In genomic region chr20:44071526-44072111, GRCh38 we compare ENCODE assay signal across 15 cellular contexts.
A peak's percentile ranks its signal among the peaks of the same experiment; 100 is the strongest.
DNase-seq lines count a peak whose midpoint lies in the region; ATAC-seq and TF ChIP-seq lines count a peak whose summit lies in the region.
"Had no signal": no experiment of that assay in that cellular context is flagged by ENCODE, and none has a peak within 500 bp of the region (broad histone marks: within the 10 kb centered on the region; RNA-seq: fewer than 3 reads in every experiment).

No MANE protein-coding gene starts in this region.

- H3K4me3 ChIP-seq in tibial artery (no peak overlapping the region), left ventricle myocardium inferior (no peak overlapping the region)
- H3K4me3 ChIP-seq: colonic mucosa had no signal

- H3K9me3 ChIP-seq in tibial artery (no peaks in the 10 kb centered on the region), left ventricle myocardium inferior (replicated peaks) (no peaks in the 10 kb centered on the region)
- H3K9me3 ChIP-seq: colonic mucosa had no signal

- H3K27me3 ChIP-seq in tibial artery (peaks cover 0 to 16% of the 10 kb centered on the region in 2 donors), left ventricle myocardium inferior (ENCODE audit: low read depth) (no peaks in the 10 kb centered on the region)
- H3K27me3 ChIP-seq: colonic mucosa had no signal

- CTCF ChIA-PET in activated naive CD4-positive, alpha-beta T cell treated with anti-CD3 and anti-CD28 coated beads, Interleukin-2, amount 10 ng/mL, durations not matched to agents 7 days and 5 days (lab: Charles Lee) = interaction anchor here (1.4 to 5.1 kb wide), 3 partner anchors 9 to 321 kb away, joined by 5 to 28 read pairs (median 11); no protein-coding TSS in a partner anchor
- CTCF ChIA-PET in T-cell (lab: Charles Lee) = no interaction called here

- H3K27ac ChIP-seq in tibial artery (no peak overlapping the region), left ventricle myocardium inferior (replicated peaks) (no peak overlapping the region)
- H3K27ac ChIP-seq: colonic mucosa had no signal

- DNase-seq in activated naive CD4-positive, alpha-beta T cell treated with anti-CD3 and anti-CD28 coated beads, Interleukin-2, amount 10 ng/mL, durations not matched to agents 7 days and 5 days = no peak
- DNase-seq in activated naive CD4-positive, alpha-beta T cell treated with Interleukin-2 at 50 U/mL for 16 hours = no peak
- DNase-seq in T-cell = peak in 1 of 34 experiments; percentile 22
- DNase-seq in mesenteric fat pad (ENCODE audit: low spot score) = peak; percentile 78
- peak; percentile 5 to 23 for DNase-seq in tibial artery
- no peak for DNase-seq in left colon
- DNase-seq in left ventricle myocardium inferior = no peak
- DNase-seq: activated naive CD4-positive, alpha-beta T cell treated with anti-CD3 and anti-CD28 coated beads for 36 hours; colonic mucosa; EL; mesenchymal stem cell; NCI-H2081; NCI-H510A treated with DMSO at 0.1 percent for 48 hours; stimulated activated CD4-positive, alpha-beta T cell treated with anti-CD3 and anti-CD28 coated beads, Interleukin-12 subunit alpha, Interleukin-12 subunit beta, amount 100 ng/mL, for 4 hours had no signal

- H3K4me3 Mint-ChIP-seq in activated naive CD4-positive, alpha-beta T cell treated with anti-CD3 and anti-CD28 coated beads, Interleukin-2, amount 10 ng/mL, durations not matched to agents 7 days and 5 days = no peak overlapping the region
- H3K4me3 Mint-ChIP-seq in T-cell = peak overlapping the region in 1 of 3 donors; percentile 81
- H3K4me3 Mint-ChIP-seq: activated naive CD4-positive, alpha-beta T cell treated with anti-CD3 and anti-CD28 coated beads for 36 hours had no signal

- peaks cover 0 to 7% (median 0%) of the 10 kb centered on the region in 4 donors for H3K4me1 ChIP-seq in tibial artery
- H3K4me1 ChIP-seq in left ventricle myocardium inferior = peaks cover 13% of the 10 kb centered on the region
- H3K4me1 ChIP-seq: colonic mucosa had no signal

- TF ChIP-seq CTCF in tibial artery (IDR thresholded peaks at IDR 0.05) (no peak), left ventricle myocardium inferior (IDR thresholded peaks at IDR 0.05; ENCODE audit: borderline replicate concordance) (no peak)

- peaks cover 80% of the 10 kb centered on the region for H3K4me1 Mint-ChIP-seq in activated naive CD4-positive, alpha-beta T cell treated with anti-CD3 and anti-CD28 coated beads, Interleukin-2, amount 10 ng/mL, durations not matched to agents 7 days and 5 days
- H3K4me1 Mint-ChIP-seq in T-cell = peaks cover 88 to 93% (median 92%) of the 10 kb centered on the region in 3 donors

- peaks cover 59% of the 10 kb centered on the region for H3K27me3 Mint-ChIP-seq in activated naive CD4-positive, alpha-beta T cell treated with anti-CD3 and anti-CD28 coated beads, Interleukin-2, amount 10 ng/mL, durations not matched to agents 7 days and 5 days
- H3K27me3 Mint-ChIP-seq in T-cell = peaks cover 0 to 8% of the 10 kb centered on the region in 2 donors

- no peak for ATAC-seq in T-cell (replicated peaks in 1 of 4)
- ATAC-seq in left colon = no peak
- ATAC-seq in GM21381 (IDR thresholded peaks at IDR 0.05; ENCODE audit: unreplicated experiment) = no peak

- H3K27ac Mint-ChIP-seq in activated naive CD4-positive, alpha-beta T cell treated with anti-CD3 and anti-CD28 coated beads, Interleukin-2, amount 10 ng/mL, durations not matched to agents 7 days and 5 days = peak overlapping the region; percentile 43
- peak overlapping the region; percentile 97 to 99 for H3K27ac Mint-ChIP-seq in T-cell
- H3K27ac Mint-ChIP-seq: activated naive CD4-positive, alpha-beta T cell treated with anti-CD3 and anti-CD28 coated beads for 36 hours had no signal

- no peaks in the 10 kb centered on the region for H3K9me3 Mint-ChIP-seq in activated naive CD4-positive, alpha-beta T cell treated with anti-CD3 and anti-CD28 coated beads, Interleukin-2, amount 10 ng/mL, durations not matched to agents 7 days and 5 days
- no peaks in the 10 kb centered on the region for H3K9me3 Mint-ChIP-seq in T-cell
- H3K9me3 Mint-ChIP-seq: activated naive CD4-positive, alpha-beta T cell treated with anti-CD3 and anti-CD28 coated beads for 36 hours had no signal

- H3K36me3 ChIP-seq in tibial artery (no peaks in the 10 kb centered on the region), left ventricle myocardium inferior (no peaks in the 10 kb centered on the region)
- H3K36me3 ChIP-seq: colonic mucosa had no signal

- intact Hi-C loops in tibial artery (cut with DNase I; ENCODE audit: low total_unique reads) = loop anchor here (10.0 kb wide), 1 partner anchor 87 kb away; no protein-coding TSS in a partner anchor
- intact Hi-C loops in left colon (cut with DNase I, micrococcal nuclease) = loop anchor here in 1 of 2 donors (10.0 kb wide), 1 partner anchor 97 kb away; no protein-coding TSS in a partner anchor
- intact Hi-C loops in left ventricle myocardium inferior (cut with micrococcal nuclease) = no loop called here

- POLR2A ChIA-PET in T-cell (lab: Charles Lee) = no interaction called here

- H3K36me3 Mint-ChIP-seq in activated naive CD4-positive, alpha-beta T cell treated with anti-CD3 and anti-CD28 coated beads, Interleukin-2, amount 10 ng/mL, durations not matched to agents 7 days and 5 days = no peaks in the 10 kb centered on the region
- H3K36me3 Mint-ChIP-seq in T-cell = no peaks in the 10 kb centered on the region

Comparison
In these comparisons a context has a peak if more than half of its experiments do, and no peak if none do; other contexts are left out.
1. DNase-seq: peak in mesenteric fat pad (single experiment) and tibial artery (2 of 2); none in activated naive CD4-positive, alpha-beta T cell treated with anti-CD3 and anti-CD28 coated beads, Interleukin-2, amount 10 ng/mL, durations not matched to agents 7 days and 5 days (single experiment), activated naive CD4-positive, alpha-beta T cell treated with Interleukin-2 at 50 U/mL for 16 hours (single experiment), left colon (0 of 2) and left ventricle myocardium inferior (single experiment).